In the genomic region with DNA sequence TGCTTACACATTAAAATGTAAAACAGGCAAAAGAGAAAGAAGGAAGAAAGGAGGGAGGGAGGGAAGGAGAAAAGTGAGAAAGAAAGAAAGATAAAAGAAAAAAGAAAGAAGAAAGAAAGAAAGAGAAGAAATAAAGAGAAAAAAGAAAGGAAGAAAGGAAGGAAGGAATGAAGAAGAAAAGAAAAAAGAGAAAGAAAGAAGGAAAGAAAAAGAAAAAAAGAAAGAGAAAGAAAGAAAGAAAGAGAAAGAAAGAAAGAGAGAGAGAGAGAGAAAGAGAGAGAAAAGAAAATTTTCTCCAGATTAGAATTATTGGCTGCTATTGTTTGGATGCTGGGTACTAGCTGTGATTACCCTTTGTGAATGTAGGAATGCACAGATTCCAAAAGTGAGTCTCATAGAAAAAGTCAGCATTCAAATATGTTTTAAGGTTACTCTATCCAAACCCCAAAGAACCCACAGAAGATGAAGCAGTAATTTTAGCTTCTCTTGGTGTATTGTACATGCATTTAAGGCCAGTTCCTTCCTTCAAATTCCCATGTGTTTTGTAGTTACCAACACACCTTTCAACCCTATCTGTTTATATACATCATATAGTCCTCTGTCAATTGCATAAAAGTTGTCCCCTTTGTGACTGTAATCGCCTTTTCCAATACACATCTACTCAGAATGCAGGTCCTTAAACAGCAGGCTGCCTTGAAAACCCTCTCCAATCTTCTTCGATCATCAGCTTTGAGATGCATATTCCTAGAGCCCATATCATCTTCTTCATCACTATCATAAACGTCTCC, we compare ENCODE assay signal across 1 cellular context.
A peak's percentile ranks its signal among the peaks of the same experiment; 100 is the strongest.
TF ChIP-seq lines count a peak whose summit lies in the region.

No MANE protein-coding gene starts in this region.

TF ChIP-seq in WTC11, 78 proteins besides CTCF, POLR2A, EP300 and RAD21 (continued from another document):
- TF ChIP-seq, protein P1, sequence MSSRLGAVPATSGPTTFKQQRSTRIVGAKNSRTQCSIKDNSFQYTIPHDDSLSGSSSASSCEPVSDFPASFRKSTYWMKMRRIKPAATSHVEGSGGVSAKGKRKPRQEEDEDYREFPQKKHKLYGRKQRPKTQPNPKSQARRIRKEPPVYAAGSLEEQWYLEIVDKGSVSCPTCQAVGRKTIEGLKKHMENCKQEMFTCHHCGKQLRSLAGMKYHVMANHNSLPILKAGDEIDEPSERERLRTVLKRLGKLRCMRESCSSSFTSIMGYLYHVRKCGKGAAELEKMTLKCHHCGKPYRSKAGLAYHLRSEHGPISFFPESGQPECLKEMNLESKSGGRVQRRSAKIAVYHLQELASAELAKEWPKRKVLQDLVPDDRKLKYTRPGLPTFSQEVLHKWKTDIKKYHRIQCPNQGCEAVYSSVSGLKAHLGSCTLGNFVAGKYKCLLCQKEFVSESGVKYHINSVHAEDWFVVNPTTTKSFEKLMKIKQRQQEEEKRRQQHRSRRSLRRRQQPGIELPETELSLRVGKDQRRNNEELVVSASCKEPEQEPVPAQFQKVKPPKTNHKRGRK (CRISPR knock-in tag; IDR thresholded peaks at IDR 0.05; ENCODE audit: borderline replicate concordance) = peak; percentile 89; the same call in 1 of the 2 replicates
- no peak for TF ChIP-seq ZNF317 (CRISPR knock-in tag; IDR thresholded peaks at IDR 0.05; ENCODE audit: borderline replicate concordance, low read depth)
